8 cellular contexts compared by ENCODE assay signal in the genomic region with DNA sequence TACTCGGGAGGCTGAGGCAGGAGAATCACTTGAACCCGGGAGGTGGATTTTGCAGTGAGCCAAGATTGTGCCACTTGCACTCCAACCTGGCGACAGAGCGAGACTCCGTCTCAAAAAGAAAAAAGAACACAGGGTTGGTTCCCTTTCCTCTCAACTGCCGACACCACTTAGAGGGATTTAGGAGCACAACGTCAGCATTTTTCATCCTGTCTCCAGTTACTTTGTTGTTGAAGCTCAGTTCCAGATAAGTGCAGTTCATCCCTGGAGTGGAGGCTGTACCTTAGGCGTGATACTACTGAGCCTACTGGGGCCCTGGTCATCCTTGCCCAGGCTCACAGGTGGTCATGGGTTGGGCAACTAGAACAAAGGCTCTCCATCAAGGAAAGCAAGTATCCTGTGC.
"Had no signal": no experiment of that assay in that cellular context is flagged by ENCODE, and none has a peak within 500 bp of the region (broad histone marks: within the 10 kb centered on the region; RNA-seq: fewer than 3 reads in every experiment).

No MANE protein-coding gene starts in this region.

- H3K27ac ChIP-seq: GM23248, HL-60 had no signal

- DNase-seq: GM23248, GOT3, H9, HCEC 1CT, IMR-90, KBM-7 had no signal

- H3K4me3 ChIP-seq: GM23248 had no signal

- FAIRE-seq: H54 had no signal
